Comparison of ENCODE assay signal across 11 cellular contexts in genomic region chr2:160389875-160390274, GRCh38.
A peak's percentile ranks its signal among the peaks of the same experiment; 100 is the strongest.
DNase-seq lines count a peak whose midpoint lies in the region; TF ChIP-seq lines count a peak whose summit lies in the region.
"Had no signal": no experiment of that assay in that cellular context is flagged by ENCODE, and none has a peak within 500 bp of the region (broad histone marks: within the 10 kb centered on the region; RNA-seq: fewer than 3 reads in every experiment).

No MANE protein-coding gene starts in this region.

- TF ChIP-seq EP300 in Ishikawa (IDR thresholded peaks at IDR 0.05; ENCODE audit: borderline replicate concordance), result 0 out of 2 replicates have a peak, but pooled peaks have one; percentile 15

- no peaks in the 10 kb centered on the region for H3K36me3 ChIP-seq in neutrophil

- peak overlapping the region; percentile 89 for H3K27ac ChIP-seq in neutrophil

- TF ChIP-seq CTCF in AG09319 (IDR thresholded peaks at IDR 0.05; ENCODE audit: low read depth, low read length) (no peak), choroid plexus epithelial cell (conservative IDR thresholded peaks at IDR 0.05; ENCODE audit: low read depth, low read length) (no peak), neutrophil (IDR thresholded peaks at IDR 0.05) (no peak)

- H3K27me3 ChIP-seq in neutrophil, result no peaks in the 10 kb centered on the region

- TF ChIP-seq RAD21 in Ishikawa (IDR thresholded peaks at IDR 0.05; ENCODE audit: low read depth), result no peak

- DNase-seq in AG09319 (ENCODE audit: extremely low read depth, low read depth) (peak; percentile 74), choroid plexus epithelial cell (ENCODE audit: low read depth) (peak; percentile 81), NCI-H524 (lab: John Stamatoyannopoulos, UW) (no peak), NCI-H2081 treated with DMSO at 0.1 percent for 48 hours (lab: John Stamatoyannopoulos, UW) (no peak), SHP77 treated with DMSO at 0.1 percent for 48 hours (lab: John Stamatoyannopoulos, UW) (no peak)
- no peak for DNase-seq in effector CD4-positive, alpha-beta T cell
- DNase-seq: activated effector memory CD4-positive, alpha-beta T cell treated with Interleukin-2 at 50 U/mL for 16 hours; Calu3; NCI-H2029 had no signal

- H3K4me3 ChIP-seq in choroid plexus epithelial cell (ENCODE audit: low read depth, low read length), result no peak overlapping the region
- H3K4me3 ChIP-seq in neutrophil (ENCODE audit: low read depth in 1 of 2, low read length in 1 of 2), result no peak overlapping the region

- no peaks in the 10 kb centered on the region for H3K9me3 ChIP-seq in neutrophil

- peaks cover 95 to 99% of the 10 kb centered on the region in 2 experiments for H3K4me1 ChIP-seq in neutrophil (ENCODE audit: control insufficient read depth in 1 of 2, insufficient read depth in 1 of 2, low read depth in 1 of 2, low read length in 1 of 2)

TF ChIP-seq in Ishikawa, 13 proteins besides CTCF, POLR2A, EP300 and RAD21:
- TF ChIP-seq ZBTB7A (IDR thresholded peaks at IDR 0.05; ENCODE audit: low read depth), result no peak
- no peak for TF ChIP-seq FOXM1 (IDR thresholded peaks at IDR 0.05; ENCODE audit: borderline replicate concordance, low read depth)
- TF ChIP-seq TAF1 (IDR thresholded peaks at IDR 0.05; ENCODE audit: low read depth), result no peak
- TF ChIP-seq NFIC (IDR thresholded peaks at IDR 0.05), result no peak
- TF ChIP-seq CEBPB (IDR thresholded peaks at IDR 0.05), result peak; percentile 79
- TF ChIP-seq CREB1 (IDR thresholded peaks at IDR 0.05; ENCODE audit: low read depth), result no peak
- TF ChIP-seq YY1 (IDR thresholded peaks at IDR 0.05; ENCODE audit: low read depth), result no peak

Comparison
In these comparisons a context has a peak if more than half of its experiments do, and no peak if none do; other contexts are left out.
1. DNase-seq: peak in AG09319 (single experiment) and choroid plexus epithelial cell (single experiment); none in NCI-H524 (0 of 2), NCI-H2081 treated with DMSO at 0.1 percent for 48 hours (single experiment), SHP77 treated with DMSO at 0.1 percent for 48 hours (single experiment) and effector CD4-positive, alpha-beta T cell (single experiment).